In genomic region chr13:27851049-27851448, GRCh38 we compare ENCODE assay signal across 33 cellular contexts. TPM values are rescaled to one million over a fixed set of nuclear protein-coding genes. Genes with fewer than 3 reads are reported as not detected.
"Had no signal": no experiment of that assay in that cellular context is flagged by ENCODE, and none has a peak within 500 bp of the region (broad histone marks: within the 10 kb centered on the region; RNA-seq: fewer than 3 reads in every experiment).

No MANE protein-coding gene starts in this region.

- H3K4me3 ChIP-seq: cardiac muscle cell, colonic mucosa, dorsolateral prefrontal cortex, esophagus squamous epithelium, heart right ventricle, left lung, prostate gland, skin epidermis, upper lobe of left lung had no signal

- H3K27ac ChIP-seq: cardiac muscle cell, colonic mucosa, dorsolateral prefrontal cortex, epithelial cell of prostate, esophagus squamous epithelium, heart right ventricle, left lung, neutrophil, prostate gland, skin epidermis, upper lobe of left lung had no signal

- H3K4me1 ChIP-seq: colonic mucosa, esophagus squamous epithelium, heart right ventricle, left lung, prostate gland, upper lobe of left lung had no signal

- H3K27me3 ChIP-seq: upper lobe of left lung had no signal

- DNase-seq: activated B cell treated with CpG ODN at 0.5 μM for 24 hours; activated CD4-positive, alpha-beta T cell treated with anti-CD3 and anti-CD28 coated beads for 36 hours; activated effector memory CD4-positive, alpha-beta T cell treated with Interleukin-2 at 50 U/mL for 16 hours; activated naive CD4-positive, alpha-beta T cell treated with Interleukin-2 at 50 U/mL for 16 hours; anterior cingulate cortex; cerebellar nuclear complex; colonic mucosa; dorsolateral prefrontal cortex; effector memory CD8-positive, alpha-beta T cell; esophagus squamous epithelium; foreskin melanocyte; heart right ventricle; left lung; naive B cell; nephron progenitor cell; retina; stimulated activated CD4-positive, alpha-beta T cell treated with anti-CD3 and anti-CD28 coated beads, Interleukin-4, amount 100 ng/mL, for 24 hours; T-helper 1 cell had no signal

- H3K9me3 ChIP-seq: colonic mucosa, esophagus squamous epithelium, left lung, neutrophil, prostate gland, upper lobe of left lung had no signal

- H3K36me3 ChIP-seq: cardiac muscle cell, colonic mucosa, esophagus squamous epithelium, heart right ventricle, left lung, neutrophil, prostate gland, upper lobe of left lung had no signal

- ATAC-seq: activated CD4-positive, alpha-beta T cell treated with anti-CD3 and anti-CD28 coated beads for 36 hours; effector memory CD8-positive, alpha-beta T cell; heart right ventricle; left lung; sciatic nerve; stimulated activated effector memory CD8-positive, alpha-beta T cell treated with anti-CD3 and anti-CD28 coated beads, Interleukin-12 subunit alpha, Interleukin-12 subunit beta, amount 100 ng/mL, for 72 hours had no signal

RNA-seq across cellular contexts. Expression of gene GSX1, which starts 58.8 kb away (rescaled TPM):
- total RNA-seq: activated B cell treated with CpG ODN at 0.5 μM for 24 hours; activated CD4-positive, alpha-beta T cell treated with anti-CD3 and anti-CD28 coated beads for 36 hours; cardiac muscle cell; colonic mucosa; esophagus squamous epithelium; glomerular endothelial cell; heart right ventricle; left lung; lung microvascular endothelial cell; mesenteric fat pad; mucosa of gallbladder; osteocyte; prostate gland; sciatic nerve; subcutaneous adipose tissue; upper lobe of left lung had no signal
- polyA plus RNA-seq: adipose tissue, cardiac muscle cell, heart right ventricle had no signal
